Comparison of ENCODE assay signal across 16 cellular contexts in the genomic region with DNA sequence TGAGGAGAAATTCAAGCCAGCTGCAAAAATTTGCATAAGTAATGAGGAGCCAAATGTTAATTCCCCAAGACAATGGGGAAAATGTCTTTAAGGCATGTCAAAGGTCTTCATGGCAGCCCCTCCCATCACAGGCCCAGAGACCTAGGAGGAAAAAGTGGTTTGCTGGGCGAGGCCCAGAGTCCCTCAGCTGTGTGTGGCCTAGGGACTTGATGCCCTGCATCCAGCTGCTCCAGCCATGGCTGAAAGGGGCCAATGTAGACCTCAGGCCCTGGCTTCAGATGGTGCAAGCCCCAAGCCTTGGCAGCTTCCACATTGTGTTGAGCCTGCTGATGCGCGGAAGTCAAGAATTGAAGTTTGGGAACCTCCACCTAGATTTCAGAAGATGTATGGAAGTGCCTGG. TPM values are rescaled to one million over a fixed set of nuclear protein-coding genes. Genes with fewer than 3 reads are reported as not detected.
"Had no signal": no experiment of that assay in that cellular context is flagged by ENCODE, and none has a peak within 500 bp of the region (broad histone marks: within the 10 kb centered on the region; RNA-seq: fewer than 3 reads in every experiment).

No MANE protein-coding gene starts in this region.

RNA-seq across cellular contexts. Expression of gene FRMD7, which starts 35.3 kb away (rescaled TPM):
- total RNA-seq: activated naive CD4-positive, alpha-beta T cell treated with anti-CD3 and anti-CD28 coated beads for 36 hours; activated naive CD4-positive, alpha-beta T cell treated with anti-CD3 and anti-CD28 coated beads, Interleukin-2, amount 50 U/mL, for 72 hours; activated naive CD8-positive, alpha-beta T cell treated with anti-CD3 and anti-CD28 coated beads for 36 hours; activated naive CD8-positive, alpha-beta T cell treated with anti-CD3 and anti-CD28 coated beads, Interleukin-2, amount 10 ng/mL, durations not matched to agents 7 days and 5 days; activated T-cell treated with anti-CD3 and anti-CD28 coated beads, Interleukin-2, amount 50 U/mL, for 4 hours; activated T-cell treated with anti-CD3 and anti-CD28 coated beads, Interleukin-2, amount 50 U/mL, for 72 hours; activated T-helper 1 cell treated with anti-CD3 and anti-CD28 coated beads, Interleukin-12 subunit alpha, Interleukin-12 subunit beta, Interleukin-2, Interleukin-4 antibody, amounts not matched to agents 30 ng/mL and 10 ng/mL and 1 ng/mL, durations not matched to agents 14 hours and 24 hours and 36 hours; activated T-helper 17 cell treated with anti-CD3 and anti-CD28 coated beads, Interleukin-2, amount 50 U/mL, for 72 hours; activated T-helper 2 cell treated with anti-CD3 and anti-CD28 coated beads, Interferon-gamma antibody, Interleukin-2, Interleukin-4, amounts not matched to agents 10 μg/mL and 5 μg/mL and 100 μg/mL, durations not matched to agents 14 hours and 24 hours and 36 hours; adrenal gland; ascending aorta; body of pancreas; breast epithelium; bronchial epithelial cell; cardiac muscle cell; cerebellum had no signal
